ENCODE assay signal across 8 cellular contexts in the genomic region with DNA sequence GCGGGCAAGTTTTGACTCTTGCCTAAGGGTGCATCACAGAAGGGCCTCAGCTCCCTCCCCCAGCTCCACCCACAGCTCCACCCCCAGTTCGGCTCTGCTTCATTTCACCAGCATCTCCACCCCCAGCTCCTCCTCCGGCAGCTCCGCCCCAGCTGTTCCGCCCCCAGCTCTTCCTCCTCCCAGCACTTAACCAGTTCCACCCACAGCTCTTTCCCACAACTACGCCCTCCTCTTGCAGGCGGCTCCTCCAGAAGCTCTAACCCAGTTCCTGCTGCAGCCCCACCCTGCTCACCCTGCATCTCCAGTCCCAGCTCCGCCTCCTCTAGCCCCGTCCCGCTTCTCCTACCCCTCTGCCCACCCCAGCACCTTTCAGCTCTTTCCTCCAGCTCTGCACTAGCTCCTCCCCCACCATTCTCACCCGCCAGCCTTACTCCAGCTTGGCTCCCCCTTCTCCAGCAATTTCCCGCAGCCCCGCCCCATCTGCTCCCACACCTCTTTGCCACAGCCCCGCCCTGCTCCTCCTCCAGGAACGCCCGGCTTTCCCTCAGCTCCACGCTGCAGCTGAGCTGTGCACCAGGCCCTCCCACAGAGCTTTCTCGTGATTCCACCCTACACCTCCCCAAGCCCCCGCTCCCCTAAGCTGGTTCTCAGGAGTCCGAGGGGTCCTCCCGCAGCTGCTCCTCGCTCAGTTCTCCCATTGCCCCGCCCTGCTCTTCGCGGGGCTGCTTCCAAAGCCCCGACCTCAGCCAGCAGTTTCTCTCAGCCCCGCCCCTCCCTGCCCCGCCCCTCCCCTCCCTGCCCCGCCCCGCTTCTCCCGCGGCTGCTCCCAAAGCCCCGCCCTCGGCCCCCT. TPM values are rescaled to one million over a fixed set of nuclear protein-coding genes. Genes with fewer than 3 reads are reported as not detected.
A peak's percentile ranks its signal among the peaks of the same experiment; 100 is the strongest.
DNase-seq lines count a peak whose midpoint lies in the region; ATAC-seq and TF ChIP-seq lines count a peak whose summit lies in the region.

No MANE protein-coding gene starts in this region.

- H3K4me3 Mint-ChIP-seq in activated T-helper 2 cell treated with anti-CD3 and anti-CD28 coated beads, Interferon-gamma antibody, Interleukin-2, Interleukin-4, amounts not matched to agents 10 μg/mL and 5 μg/mL and 100 μg/mL, durations not matched to agents 14 hours and 24 hours and 36 hours (ENCODE audit: low read depth) = peak overlapping the region; percentile 81
- peak overlapping the region; percentile 92 for H3K4me3 Mint-ChIP-seq in neural crest cell
- peak overlapping the region; percentile 79 for H3K4me3 Mint-ChIP-seq in stimulated activated naive CD8-positive, alpha-beta T cell treated with anti-CD3 and anti-CD28 coated beads, Interleukin-15, Interleukin-2, amounts not matched to agents 100 ng/mL and 50 ng/mL, for 24 hours

- TF ChIP-seq CTCF in DND-41 (IDR thresholded peaks at IDR 0.05; ENCODE audit: borderline replicate concordance, extremely low read depth, low read length, poor library complexity, severe bottlenecking) (no peak), LNCaP clone FGC (IDR thresholded peaks at IDR 0.05; ENCODE audit: control insufficient read depth, extremely low read depth, insufficient read depth) (no peak), RWPE1 (conservative IDR thresholded peaks at IDR 0.05; ENCODE audit: low read depth) (no peak), fibroblast of the aortic adventitia (IDR thresholded peaks at IDR 0.05; ENCODE audit: insufficient read depth, low read length) (no peak), neural crest cell (conservative IDR thresholded peaks at IDR 0.05) (no peak)

- intact Hi-C loops in activated T-helper 2 cell treated with anti-CD3 and anti-CD28 coated beads, Interferon-gamma antibody, Interleukin-2, Interleukin-4, amounts not matched to agents 10 μg/mL and 5 μg/mL and 100 μg/mL, durations not matched to agents 14 hours and 24 hours and 36 hours (cut with micrococcal nuclease) = loop anchor here (2.0 to 10.0 kb wide), 4 partner anchors 35 to 1155 kb away; a partner anchor contains a TSS

- POLR2A ChIA-PET in RWPE1 (lab: Yijun Ruan, JAX; ENCODE audit: low non-redundant PET) = interaction anchor here (1.3 kb wide), 1 partner anchor 34 kb away, joined by 5 read pairs; a partner anchor contains a TSS

- peaks cover 4% of the 10 kb centered on the region for H3K4me1 Mint-ChIP-seq in activated T-helper 2 cell treated with anti-CD3 and anti-CD28 coated beads, Interferon-gamma antibody, Interleukin-2, Interleukin-4, amounts not matched to agents 10 μg/mL and 5 μg/mL and 100 μg/mL, durations not matched to agents 14 hours and 24 hours and 36 hours (ENCODE audit: low read depth)
- peaks cover 7% of the 10 kb centered on the region for H3K4me1 Mint-ChIP-seq in neural crest cell
- H3K4me1 Mint-ChIP-seq in stimulated activated naive CD8-positive, alpha-beta T cell treated with anti-CD3 and anti-CD28 coated beads, Interleukin-15, Interleukin-2, amounts not matched to agents 100 ng/mL and 50 ng/mL, for 24 hours (ENCODE audit: low read depth) = peaks cover 3% of the 10 kb centered on the region

- peak overlapping the region; percentile 76 for H3K27ac Mint-ChIP-seq in activated T-helper 2 cell treated with anti-CD3 and anti-CD28 coated beads, Interferon-gamma antibody, Interleukin-2, Interleukin-4, amounts not matched to agents 10 μg/mL and 5 μg/mL and 100 μg/mL, durations not matched to agents 14 hours and 24 hours and 36 hours
- peak overlapping the region; percentile 81 for H3K27ac Mint-ChIP-seq in neural crest cell (ENCODE audit: unreplicated experiment)
- H3K27ac Mint-ChIP-seq in stimulated activated naive CD8-positive, alpha-beta T cell treated with anti-CD3 and anti-CD28 coated beads, Interleukin-15, Interleukin-2, amounts not matched to agents 100 ng/mL and 50 ng/mL, for 24 hours = peak overlapping the region; percentile 92

- peak overlapping the region; percentile 64 for H2AFZ ChIP-seq in DND-41 (ENCODE audit: low read depth, low read length)

- peak; percentile 95 for DNase-seq in DND-41
- DNase-seq in GOT3 (lab: John Stamatoyannopoulos, UW) = peak; percentile 62
- peak; percentile 84 for DNase-seq in LNCaP clone FGC (ENCODE audit: low read depth)
- peak; percentile 76 for DNase-seq in RWPE1 (ENCODE audit: low spot score)
- peak; percentile 83 for DNase-seq in activated T-helper 2 cell treated with anti-CD3 and anti-CD28 coated beads, Interferon-gamma antibody, Interleukin-2, Interleukin-4, amounts not matched to agents 10 μg/mL and 5 μg/mL and 100 μg/mL, durations not matched to agents 14 hours and 24 hours and 36 hours (ENCODE audit: low spot score)
- DNase-seq in fibroblast of the aortic adventitia (ENCODE audit: low read depth) = peak; percentile 90
- peak; percentile 65 for DNase-seq in neural crest cell (ENCODE audit: low read depth, low spot score)

- no peaks in the 10 kb centered on the region for H3K9me3 ChIP-seq in DND-41 (ENCODE audit: insufficient read depth, low read length, severe bottlenecking)

- peaks cover 13% of the 10 kb centered on the region for H3K4me1 ChIP-seq in DND-41 (ENCODE audit: insufficient read depth, low read length)

- H3K4me2 ChIP-seq in DND-41 (ENCODE audit: insufficient read depth, low read length) = peak overlapping the region; percentile 73

- CTCF ChIA-PET in RWPE1 (lab: Yijun Ruan, JAX) = no interaction called here

- peaks cover 8% of the 10 kb centered on the region for H3K79me2 ChIP-seq in DND-41 (ENCODE audit: insufficient read depth, low read length)

- H3K9ac ChIP-seq in DND-41 (ENCODE audit: low read depth, low read length) = peak overlapping the region; percentile 61

- H3K36me3 ChIP-seq in DND-41 (ENCODE audit: insufficient read depth, low read length) = no peaks in the 10 kb centered on the region; the same call in 1 of the 2 replicates

- H3K9me3 Mint-ChIP-seq in activated T-helper 2 cell treated with anti-CD3 and anti-CD28 coated beads, Interferon-gamma antibody, Interleukin-2, Interleukin-4, amounts not matched to agents 10 μg/mL and 5 μg/mL and 100 μg/mL, durations not matched to agents 14 hours and 24 hours and 36 hours = no peaks in the 10 kb centered on the region
- H3K9me3 Mint-ChIP-seq in neural crest cell = no peaks in the 10 kb centered on the region
- H3K9me3 Mint-ChIP-seq in stimulated activated naive CD8-positive, alpha-beta T cell treated with anti-CD3 and anti-CD28 coated beads, Interleukin-15, Interleukin-2, amounts not matched to agents 100 ng/mL and 50 ng/mL, for 24 hours = no peaks in the 10 kb centered on the region

- H3K4me3 ChIP-seq in DND-41 (ENCODE audit: low read depth in 1 of 2, low read length in 2 of 2) = peak overlapping the region; percentile 35 to 59; a peak in 3 of 4 replicates
- H3K4me3 ChIP-seq in LNCaP clone FGC (ENCODE audit: low read depth, low read length) = peak overlapping the region; percentile 50
- peak overlapping the region; percentile 68 for H3K4me3 ChIP-seq in fibroblast of the aortic adventitia (ENCODE audit: low read depth, low read length)

- no peaks in the 10 kb centered on the region for H3K27me3 ChIP-seq in DND-41 (ENCODE audit: insufficient read depth, low read length, poor library complexity)

- H4K20me1 ChIP-seq in DND-41 (ENCODE audit: insufficient read depth, low read length) = peaks cover 4% of the 10 kb centered on the region; the same call in 1 of the 2 replicates

- no peaks in the 10 kb centered on the region for H3K27me3 Mint-ChIP-seq in activated T-helper 2 cell treated with anti-CD3 and anti-CD28 coated beads, Interferon-gamma antibody, Interleukin-2, Interleukin-4, amounts not matched to agents 10 μg/mL and 5 μg/mL and 100 μg/mL, durations not matched to agents 14 hours and 24 hours and 36 hours (ENCODE audit: low read depth)
- H3K27me3 Mint-ChIP-seq in neural crest cell (ENCODE audit: low read depth) = no peaks in the 10 kb centered on the region
- H3K27me3 Mint-ChIP-seq in stimulated activated naive CD8-positive, alpha-beta T cell treated with anti-CD3 and anti-CD28 coated beads, Interleukin-15, Interleukin-2, amounts not matched to agents 100 ng/mL and 50 ng/mL, for 24 hours = no peaks in the 10 kb centered on the region

- peaks cover 15% of the 10 kb centered on the region for H3K36me3 Mint-ChIP-seq in activated T-helper 2 cell treated with anti-CD3 and anti-CD28 coated beads, Interferon-gamma antibody, Interleukin-2, Interleukin-4, amounts not matched to agents 10 μg/mL and 5 μg/mL and 100 μg/mL, durations not matched to agents 14 hours and 24 hours and 36 hours (ENCODE audit: low read depth)
- no peaks in the 10 kb centered on the region for H3K36me3 Mint-ChIP-seq in neural crest cell (ENCODE audit: low read depth)
- H3K36me3 Mint-ChIP-seq in stimulated activated naive CD8-positive, alpha-beta T cell treated with anti-CD3 and anti-CD28 coated beads, Interleukin-15, Interleukin-2, amounts not matched to agents 100 ng/mL and 50 ng/mL, for 24 hours (ENCODE audit: low read depth) = no peaks in the 10 kb centered on the region

- H3K27ac ChIP-seq in DND-41 (ENCODE audit: low read length) (peak overlapping the region; percentile 83), RWPE1 (peak overlapping the region; percentile 89)

- peak; percentile 71 for ATAC-seq in DND-41 (ENCODE audit: insufficient read depth, low read depth)

RNA-seq across cellular contexts. Expression of a gene that starts 1.3 kb away (rescaled TPM):
- 25.2 and 28.9 TPM in 2 replicates for total RNA-seq in activated T-helper 2 cell treated with anti-CD3 and anti-CD28 coated beads, Interferon-gamma antibody, Interleukin-2, Interleukin-4, amounts not matched to agents 10 μg/mL and 5 μg/mL and 100 μg/mL, durations not matched to agents 14 hours and 24 hours and 36 hours
- total RNA-seq in fibroblast of the aortic adventitia (ENCODE audit: low replicate concordance) = 11.1 and 19.4 TPM in 2 replicates
- 14.5 and 14.6 TPM in 2 replicates for total RNA-seq in neural crest cell

RNA-seq across cellular contexts. Expression of a gene that starts 10.2 kb away (rescaled TPM):
- 0.27 TPM in 1 of 2 replicates, not detected in the other for total RNA-seq in activated T-helper 2 cell treated with anti-CD3 and anti-CD28 coated beads, Interferon-gamma antibody, Interleukin-2, Interleukin-4, amounts not matched to agents 10 μg/mL and 5 μg/mL and 100 μg/mL, durations not matched to agents 14 hours and 24 hours and 36 hours
- total RNA-seq in fibroblast of the aortic adventitia (ENCODE audit: low replicate concordance) = not detected in 2 replicates
- not detected in 2 replicates for total RNA-seq in neural crest cell

RNA-seq across cellular contexts. Expression of a gene that starts 34.4 kb away (rescaled TPM):
- total RNA-seq in activated T-helper 2 cell treated with anti-CD3 and anti-CD28 coated beads, Interferon-gamma antibody, Interleukin-2, Interleukin-4, amounts not matched to agents 10 μg/mL and 5 μg/mL and 100 μg/mL, durations not matched to agents 14 hours and 24 hours and 36 hours = 40.4 and 43.7 TPM in 2 replicates
- total RNA-seq in fibroblast of the aortic adventitia (ENCODE audit: low replicate concordance) (16.8 and 63.3 TPM in 2 replicates), neural crest cell (25.3 and 28.6 TPM in 2 replicates)

RNA-seq across cellular contexts. Expression of a gene that starts 47.8 kb away (rescaled TPM):
- not detected in 2 replicates for total RNA-seq in activated T-helper 2 cell treated with anti-CD3 and anti-CD28 coated beads, Interferon-gamma antibody, Interleukin-2, Interleukin-4, amounts not matched to agents 10 μg/mL and 5 μg/mL and 100 μg/mL, durations not matched to agents 14 hours and 24 hours and 36 hours
- total RNA-seq in fibroblast of the aortic adventitia (ENCODE audit: low replicate concordance) (not detected in 2 replicates), neural crest cell (not detected in 2 replicates)

RNA-seq across cellular contexts. Expression of a gene that starts 55.6 kb away (rescaled TPM):
- total RNA-seq in activated T-helper 2 cell treated with anti-CD3 and anti-CD28 coated beads, Interferon-gamma antibody, Interleukin-2, Interleukin-4, amounts not matched to agents 10 μg/mL and 5 μg/mL and 100 μg/mL, durations not matched to agents 14 hours and 24 hours and 36 hours = 0.23 TPM in 1 of 2 replicates, not detected in the other
- total RNA-seq in fibroblast of the aortic adventitia (ENCODE audit: low replicate concordance) (0.36 TPM in 1 of 2 replicates, not detected in the other), neural crest cell (not detected in 2 replicates)

Comparison
In these comparisons a context has a peak if more than half of its experiments do, and no peak if none do; other contexts are left out.
1. Peak in every context shown above with its lines: DNase-seq, ATAC-seq, H3K4me3 ChIP-seq and H3K27ac ChIP-seq.